1 cellular context compared by ENCODE assay signal in genomic region chr17:34633760-34634159, GRCh38.
TF ChIP-seq lines count a peak whose summit lies in the region.

No MANE protein-coding gene starts in this region.

TF ChIP-seq in K562, 482 proteins besides CTCF, POLR2A, EP300 and RAD21 (continued from another document):
- TF ChIP-seq BCLAF1 (IDR thresholded peaks at IDR 0.05; ENCODE audit: borderline replicate concordance in 1 of 2, control insufficient read depth in 1 of 2, low read depth in 2 of 2, low read length in 1 of 2) = no peak
